Comparison of ENCODE assay signal across 1 cellular context in genomic region chr2:208012449-208012848, GRCh38.
A peak's percentile ranks its signal among the peaks of the same experiment; 100 is the strongest.
TF ChIP-seq lines count a peak whose summit lies in the region.

No MANE protein-coding gene starts in this region.

TF ChIP-seq in K562, 482 proteins besides CTCF, POLR2A, EP300 and RAD21 (continued from another document and continues in another):
- no peak for TF ChIP-seq ARID3A (IDR thresholded peaks at IDR 0.05; ENCODE audit: borderline replicate concordance, low read depth, low read length)
- no peak for TF ChIP-seq MCM3 (IDR thresholded peaks at IDR 0.05)
- TF ChIP-seq ZNF146 (CRISPR knock-in tag; IDR thresholded peaks at IDR 0.05; ENCODE audit: unreplicated experiment): no peak
- no peak for TF ChIP-seq NR4A1 (CRISPR knock-in tag; IDR thresholded peaks at IDR 0.05)
- TF ChIP-seq NR4A1 (tag; IDR thresholded peaks at IDR 0.05): no peak
- peak; percentile 31; the same call in 1 of the 2 replicates for TF ChIP-seq MAFG (tag; conservative IDR thresholded peaks at IDR 0.05)
- no peak for TF ChIP-seq TBP (optimal IDR thresholded peaks at IDR 0.05; ENCODE audit: low read depth, low read length)
- no peak for TF ChIP-seq EP400 (IDR thresholded peaks at IDR 0.05)
- TF ChIP-seq PATZ1 (CRISPR knock-in tag; IDR thresholded peaks at IDR 0.05; ENCODE audit: borderline replicate concordance): no peak
- no peak for TF ChIP-seq ELF2 (CRISPR knock-in tag; IDR thresholded peaks at IDR 0.05)
- TF ChIP-seq, protein P1, sequence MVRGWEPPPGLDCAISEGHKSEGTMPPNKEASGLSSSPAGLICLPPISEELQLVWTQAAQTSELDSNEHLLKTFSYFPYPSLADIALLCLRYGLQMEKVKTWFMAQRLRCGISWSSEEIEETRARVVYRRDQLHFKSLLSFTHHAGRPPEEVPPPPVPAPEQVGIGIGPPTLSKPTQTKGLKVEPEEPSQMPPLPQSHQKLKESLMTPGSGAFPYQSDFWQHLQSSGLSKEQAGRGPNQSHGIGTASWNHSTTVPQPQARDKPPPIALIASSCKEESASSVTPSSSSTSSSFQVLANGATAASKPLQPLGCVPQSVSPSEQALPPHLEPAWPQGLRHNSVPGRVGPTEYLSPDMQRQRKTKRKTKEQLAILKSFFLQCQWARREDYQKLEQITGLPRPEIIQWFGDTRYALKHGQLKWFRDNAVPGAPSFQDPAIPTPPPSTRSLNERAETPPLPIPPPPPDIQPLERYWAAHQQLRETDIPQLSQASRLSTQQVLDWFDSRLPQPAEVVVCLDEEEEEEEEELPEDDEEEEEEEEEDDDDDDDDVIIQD (CRISPR knock-in tag; IDR thresholded peaks at IDR 0.05): no peak
- TF ChIP-seq ZBTB7A (IDR thresholded peaks at IDR 0.05; ENCODE audit: borderline replicate concordance, control insufficient read depth, low read depth, low read length): no peak
- no peak for TF ChIP-seq HSF4 (CRISPR knock-in tag; IDR thresholded peaks at IDR 0.05; ENCODE audit: borderline replicate concordance)
- TF ChIP-seq MCM5 (IDR thresholded peaks at IDR 0.05; ENCODE audit: low read depth): no peak
- no peak for TF ChIP-seq EGR1 (conservative IDR thresholded peaks at IDR 0.05)
- no peak for TF ChIP-seq RUNX1 (IDR thresholded peaks at IDR 0.05; ENCODE audit: low read depth)
- no peak for TF ChIP-seq ZNF41 (CRISPR knock-in tag; conservative IDR thresholded peaks at IDR 0.05)
- peak; percentile 52 for TF ChIP-seq C11orf30 (IDR thresholded peaks at IDR 0.05; ENCODE audit: low read depth)
- no peak for TF ChIP-seq SOX6 (IDR thresholded peaks at IDR 0.05)
- TF ChIP-seq MXI1 (IDR thresholded peaks at IDR 0.05; ENCODE audit: low read depth, low read length): no peak
- no peak for TF ChIP-seq KAT8 (IDR thresholded peaks at IDR 0.05; ENCODE audit: low read depth)
- peak; percentile 76 for TF ChIP-seq MEIS2 (IDR thresholded peaks at IDR 0.05; ENCODE audit: partially characterized antibody)
- no peak for TF ChIP-seq ZSCAN29 (IDR thresholded peaks at IDR 0.05)
- TF ChIP-seq ZNF175 (CRISPR knock-in tag; IDR thresholded peaks at IDR 0.05; ENCODE audit: low read depth): no peak
- TF ChIP-seq WHSC1 (IDR thresholded peaks at IDR 0.05; ENCODE audit: low read length): no peak
- no peak for TF ChIP-seq ZNF217 (CRISPR knock-in tag; IDR thresholded peaks at IDR 0.05)
- no peak for TF ChIP-seq ZFP1 (CRISPR knock-in tag; IDR thresholded peaks at IDR 0.05)
- TF ChIP-seq, protein P2, sequence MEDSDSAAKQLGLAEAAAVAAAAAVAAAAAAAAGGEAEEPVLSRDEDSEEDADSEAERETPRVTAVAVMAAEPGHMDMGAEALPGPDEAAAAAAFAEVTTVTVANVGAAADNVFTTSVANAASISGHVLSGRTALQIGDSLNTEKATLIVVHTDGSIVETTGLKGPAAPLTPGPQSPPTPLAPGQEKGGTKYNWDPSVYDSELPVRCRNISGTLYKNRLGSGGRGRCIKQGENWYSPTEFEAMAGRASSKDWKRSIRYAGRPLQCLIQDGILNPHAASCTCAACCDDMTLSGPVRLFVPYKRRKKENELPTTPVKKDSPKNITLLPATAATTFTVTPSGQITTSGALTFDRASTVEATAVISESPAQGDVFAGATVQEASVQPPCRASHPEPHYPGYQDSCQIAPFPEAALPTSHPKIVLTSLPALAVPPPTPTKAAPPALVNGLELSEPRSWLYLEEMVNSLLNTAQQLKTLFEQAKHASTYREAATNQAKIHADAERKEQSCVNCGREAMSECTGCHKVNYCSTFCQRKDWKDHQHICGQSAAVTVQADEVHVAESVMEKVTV (CRISPR knock-in tag; IDR thresholded peaks at IDR 0.05): no peak
- TF ChIP-seq RBM34 (IDR thresholded peaks at IDR 0.05; ENCODE audit: borderline replicate concordance, insufficient read depth, low read length): no peak
- TF ChIP-seq HCFC1 (IDR thresholded peaks at IDR 0.05; ENCODE audit: low read depth, low read length): no peak
- peak; percentile 33; the same call in 1 of the 2 replicates for TF ChIP-seq MAFK (IDR thresholded peaks at IDR 0.05; ENCODE audit: low read length)
- no peak for TF ChIP-seq MIER1 (IDR thresholded peaks at IDR 0.05; ENCODE audit: low read depth)
- TF ChIP-seq FOXK1 (CRISPR knock-in tag; IDR thresholded peaks at IDR 0.05; ENCODE audit: borderline replicate concordance): no peak
- TF ChIP-seq ZNF280B (CRISPR knock-in tag; IDR thresholded peaks at IDR 0.05): no peak
- no peak for TF ChIP-seq ZNF239 (CRISPR knock-in tag; IDR thresholded peaks at IDR 0.05)
- no peak for TF ChIP-seq ZNF274 (IDR thresholded peaks at IDR 0.05; ENCODE audit: borderline replicate concordance, low read depth, low read length)
- TF ChIP-seq PKNOX1 (IDR thresholded peaks at IDR 0.05): peak; percentile 62
- TF ChIP-seq RFX5 (IDR thresholded peaks at IDR 0.05; ENCODE audit: low read depth, low read length): no peak
- TF ChIP-seq SNAPC5 (CRISPR knock-in tag; IDR thresholded peaks at IDR 0.05): no peak
- no peak for TF ChIP-seq TSHZ1 (CRISPR knock-in tag; IDR thresholded peaks at IDR 0.05)
- TF ChIP-seq TCF7L2 (IDR thresholded peaks at IDR 0.05; ENCODE audit: low read depth, low read length): no peak
- TF ChIP-seq KDM4B (IDR thresholded peaks at IDR 0.05; ENCODE audit: borderline replicate concordance in 2 of 2, low read depth in 1 of 2): no peak
- TF ChIP-seq, protein P3, sequence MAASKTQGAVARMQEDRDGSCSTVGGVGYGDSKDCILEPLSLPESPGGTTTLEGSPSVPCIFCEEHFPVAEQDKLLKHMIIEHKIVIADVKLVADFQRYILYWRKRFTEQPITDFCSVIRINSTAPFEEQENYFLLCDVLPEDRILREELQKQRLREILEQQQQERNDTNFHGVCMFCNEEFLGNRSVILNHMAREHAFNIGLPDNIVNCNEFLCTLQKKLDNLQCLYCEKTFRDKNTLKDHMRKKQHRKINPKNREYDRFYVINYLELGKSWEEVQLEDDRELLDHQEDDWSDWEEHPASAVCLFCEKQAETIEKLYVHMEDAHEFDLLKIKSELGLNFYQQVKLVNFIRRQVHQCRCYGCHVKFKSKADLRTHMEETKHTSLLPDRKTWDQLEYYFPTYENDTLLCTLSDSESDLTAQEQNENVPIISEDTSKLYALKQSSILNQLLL (CRISPR knock-in tag; IDR thresholded peaks at IDR 0.05; ENCODE audit: borderline replicate concordance): no peak
- peak; percentile 60 for TF ChIP-seq DPF2 (IDR thresholded peaks at IDR 0.05)
- TF ChIP-seq SMARCA4 (IDR thresholded peaks at IDR 0.05): 0 out of 2 replicates have a peak, but pooled peaks have one; percentile 27
- TF ChIP-seq ZBTB11 (CRISPR knock-in tag; IDR thresholded peaks at IDR 0.05): peak in 1 of 3 experiments; percentile 48; a peak in 1 of 6 replicates
- TF ChIP-seq RBM25 (IDR thresholded peaks at IDR 0.05; ENCODE audit: low read depth, low read length, severe bottlenecking): no peak
